In the genomic region with DNA sequence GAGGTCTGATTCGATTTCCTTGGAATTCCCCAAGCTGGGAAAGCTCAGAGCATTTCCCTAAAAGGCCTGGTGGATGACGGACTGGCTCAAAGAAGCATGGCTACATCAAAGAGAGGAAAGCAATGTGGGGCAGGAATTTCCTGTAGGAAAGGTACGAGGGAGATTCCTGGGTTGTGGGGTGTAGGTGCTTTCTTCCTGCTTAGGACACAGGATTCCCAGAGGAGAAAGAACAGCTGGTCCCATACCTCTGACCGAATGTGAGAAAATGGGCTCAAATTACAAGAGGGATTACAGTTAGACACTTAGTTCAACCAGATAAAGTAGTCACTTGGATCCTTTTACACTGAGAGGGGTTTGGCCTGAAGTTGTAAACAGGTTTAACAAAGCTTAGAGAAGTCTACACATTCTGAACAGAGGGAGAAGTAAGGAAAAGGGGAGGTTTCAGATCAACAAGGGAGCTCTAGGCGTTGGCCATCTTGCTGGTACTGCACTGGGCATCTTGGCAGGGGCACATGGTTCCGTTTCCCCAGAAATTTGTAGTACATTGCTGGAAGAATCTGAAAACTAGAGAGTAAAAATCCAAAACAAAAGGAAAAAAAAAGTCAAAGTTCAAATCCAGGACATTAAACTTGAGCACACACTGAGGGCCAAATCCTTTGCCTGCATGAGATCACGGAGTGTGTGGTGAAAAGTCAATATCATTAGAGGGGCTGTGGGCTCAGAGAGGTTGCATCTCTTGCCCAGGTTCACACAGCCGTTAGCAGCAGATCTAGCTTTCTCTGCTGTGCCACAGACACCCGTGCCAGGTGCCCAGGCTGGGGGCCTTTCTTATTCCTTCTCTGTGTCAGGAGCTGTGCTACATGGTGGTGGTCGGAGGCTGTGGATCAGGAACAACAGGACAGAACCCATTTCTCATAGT, we compare ENCODE assay signal across 1 cellular context.
TF ChIP-seq lines count a peak whose summit lies in the region.

No MANE protein-coding gene starts in this region.

TF ChIP-seq in GM23338, 12 proteins besides CTCF, POLR2A, EP300 and RAD21 (continued from another document):
- TF ChIP-seq, protein P1, sequence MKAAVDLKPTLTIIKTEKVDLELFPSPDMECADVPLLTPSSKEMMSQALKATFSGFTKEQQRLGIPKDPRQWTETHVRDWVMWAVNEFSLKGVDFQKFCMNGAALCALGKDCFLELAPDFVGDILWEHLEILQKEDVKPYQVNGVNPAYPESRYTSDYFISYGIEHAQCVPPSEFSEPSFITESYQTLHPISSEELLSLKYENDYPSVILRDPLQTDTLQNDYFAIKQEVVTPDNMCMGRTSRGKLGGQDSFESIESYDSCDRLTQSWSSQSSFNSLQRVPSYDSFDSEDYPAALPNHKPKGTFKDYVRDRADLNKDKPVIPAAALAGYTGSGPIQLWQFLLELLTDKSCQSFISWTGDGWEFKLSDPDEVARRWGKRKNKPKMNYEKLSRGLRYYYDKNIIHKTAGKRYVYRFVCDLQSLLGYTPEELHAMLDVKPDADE (IDR thresholded peaks at IDR 0.05), result no peak
- TF ChIP-seq, protein P2, sequence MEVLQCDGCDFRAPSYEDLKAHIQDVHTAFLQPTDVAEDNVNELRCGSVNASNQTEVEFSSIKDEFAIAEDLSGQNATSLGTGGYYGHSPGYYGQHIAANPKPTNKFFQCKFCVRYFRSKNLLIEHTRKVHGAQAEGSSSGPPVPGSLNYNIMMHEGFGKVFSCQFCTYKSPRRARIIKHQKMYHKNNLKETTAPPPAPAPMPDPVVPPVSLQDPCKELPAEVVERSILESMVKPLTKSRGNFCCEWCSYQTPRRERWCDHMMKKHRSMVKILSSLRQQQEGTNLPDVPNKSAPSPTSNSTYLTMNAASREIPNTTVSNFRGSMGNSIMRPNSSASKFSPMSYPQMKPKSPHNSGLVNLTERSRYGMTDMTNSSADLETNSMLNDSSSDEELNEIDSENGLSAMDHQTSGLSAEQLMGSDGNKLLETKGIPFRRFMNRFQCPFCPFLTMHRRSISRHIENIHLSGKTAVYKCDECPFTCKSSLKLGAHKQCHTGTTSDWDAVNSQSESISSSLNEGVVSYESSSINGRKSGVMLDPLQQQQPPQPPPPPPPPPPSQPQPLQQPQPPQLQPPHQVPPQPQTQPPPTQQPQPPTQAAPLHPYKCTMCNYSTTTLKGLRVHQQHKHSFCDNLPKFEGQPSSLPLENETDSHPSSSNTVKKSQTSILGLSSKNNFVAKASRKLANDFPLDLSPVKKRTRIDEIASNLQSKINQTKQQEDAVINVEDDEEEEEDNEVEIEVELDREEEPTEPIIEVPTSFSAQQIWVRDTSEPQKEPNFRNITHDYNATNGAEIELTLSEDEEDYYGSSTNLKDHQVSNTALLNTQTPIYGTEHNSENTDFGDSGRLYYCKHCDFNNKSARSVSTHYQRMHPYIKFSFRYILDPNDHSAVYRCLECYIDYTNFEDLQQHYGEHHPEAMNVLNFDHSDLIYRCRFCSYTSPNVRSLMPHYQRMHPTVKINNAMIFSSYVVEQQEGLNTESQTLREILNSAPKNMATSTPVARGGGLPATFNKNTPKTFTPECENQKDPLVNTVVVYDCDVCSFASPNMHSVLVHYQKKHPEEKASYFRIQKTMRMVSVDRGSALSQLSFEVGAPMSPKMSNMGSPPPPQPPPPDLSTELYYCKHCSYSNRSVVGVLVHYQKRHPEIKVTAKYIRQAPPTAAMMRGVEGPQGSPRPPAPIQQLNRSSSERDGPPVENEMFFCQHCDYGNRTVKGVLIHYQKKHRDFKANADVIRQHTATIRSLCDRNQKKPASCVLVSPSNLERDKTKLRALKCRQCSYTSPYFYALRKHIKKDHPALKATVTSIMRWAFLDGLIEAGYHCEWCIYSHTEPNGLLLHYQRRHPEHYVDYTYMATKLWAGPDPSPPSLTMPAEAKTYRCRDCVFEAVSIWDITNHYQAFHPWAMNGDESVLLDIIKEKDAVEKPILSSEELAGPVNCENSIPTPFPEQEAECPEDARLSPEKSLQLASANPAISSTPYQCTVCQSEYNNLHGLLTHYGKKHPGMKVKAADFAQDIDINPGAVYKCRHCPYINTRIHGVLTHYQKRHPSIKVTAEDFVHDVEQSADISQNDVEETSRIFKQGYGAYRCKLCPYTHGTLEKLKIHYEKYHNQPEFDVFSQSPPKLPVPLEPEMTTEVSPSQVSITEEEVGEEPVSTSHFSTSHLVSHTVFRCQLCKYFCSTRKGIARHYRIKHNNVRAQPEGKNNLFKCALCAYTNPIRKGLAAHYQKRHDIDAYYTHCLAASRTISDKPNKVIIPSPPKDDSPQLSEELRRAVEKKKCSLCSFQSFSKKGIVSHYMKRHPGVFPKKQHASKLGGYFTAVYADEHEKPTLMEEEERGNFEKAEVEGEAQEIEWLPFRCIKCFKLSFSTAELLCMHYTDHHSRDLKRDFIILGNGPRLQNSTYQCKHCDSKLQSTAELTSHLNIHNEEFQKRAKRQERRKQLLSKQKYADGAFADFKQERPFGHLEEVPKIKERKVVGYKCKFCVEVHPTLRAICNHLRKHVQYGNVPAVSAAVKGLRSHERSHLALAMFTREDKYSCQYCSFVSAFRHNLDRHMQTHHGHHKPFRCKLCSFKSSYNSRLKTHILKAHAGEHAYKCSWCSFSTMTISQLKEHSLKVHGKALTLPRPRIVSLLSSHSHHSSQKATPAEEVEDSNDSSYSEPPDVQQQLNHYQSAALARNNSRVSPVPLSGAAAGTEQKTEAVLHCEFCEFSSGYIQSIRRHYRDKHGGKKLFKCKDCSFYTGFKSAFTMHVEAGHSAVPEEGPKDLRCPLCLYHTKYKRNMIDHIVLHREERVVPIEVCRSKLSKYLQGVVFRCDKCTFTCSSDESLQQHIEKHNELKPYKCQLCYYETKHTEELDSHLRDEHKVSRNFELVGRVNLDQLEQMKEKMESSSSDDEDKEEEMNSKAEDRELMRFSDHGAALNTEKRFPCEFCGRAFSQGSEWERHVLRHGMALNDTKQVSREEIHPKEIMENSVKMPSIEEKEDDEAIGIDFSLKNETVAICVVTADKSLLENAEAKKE (CRISPR knock-in tag; IDR thresholded peaks at IDR 0.05), result no peak
